Comparison of ENCODE assay signal across 8 cellular contexts in genomic region chr11:112086422-112087191, GRCh38. TPM values are rescaled to one million over a fixed set of nuclear protein-coding genes. Genes with fewer than 3 reads are reported as not detected.
DNase-seq lines count a peak whose midpoint lies in the region; ATAC-seq and TF ChIP-seq lines count a peak whose summit lies in the region.

Gene SDHD, plus strand, starts transcription at chr11:112086873. Its CDS starts 35 bp downstream, at chr11:112086908.
Gene TIMM8B, minus strand, starts transcription at chr11:112086756. Its CDS starts 33 bp downstream, at chr11:112086723.

- peak within 1 kb of the TSS; percentile 100 for H3K4me3 Mint-ChIP-seq in activated naive CD4-positive, alpha-beta T cell treated with anti-CD3 and anti-CD28 coated beads, Interleukin-2, amount 50 U/mL, for 24 hours

- H3K9me3 Mint-ChIP-seq in activated naive CD4-positive, alpha-beta T cell treated with anti-CD3 and anti-CD28 coated beads, Interleukin-2, amount 50 U/mL, for 24 hours, result no peaks in the 10 kb centered on the region

- H3K36me3 Mint-ChIP-seq in activated naive CD4-positive, alpha-beta T cell treated with anti-CD3 and anti-CD28 coated beads, Interleukin-2, amount 50 U/mL, for 24 hours, result peaks cover 48% of the 10 kb centered on the region

- peak within 1 kb of the TSS; percentile 100 for H3K27ac Mint-ChIP-seq in activated naive CD4-positive, alpha-beta T cell treated with anti-CD3 and anti-CD28 coated beads, Interleukin-2, amount 50 U/mL, for 24 hours

- peak; percentile 88 for ATAC-seq in HG02588 (IDR thresholded peaks at IDR 0.05; ENCODE audit: unreplicated experiment)
- peak; percentile 97 for ATAC-seq in SK-N-SH treated with all-trans-retinoic acid at 6 μM for 48 hours

- H3K27me3 Mint-ChIP-seq in activated naive CD4-positive, alpha-beta T cell treated with anti-CD3 and anti-CD28 coated beads, Interleukin-2, amount 50 U/mL, for 24 hours, result no peaks in the 10 kb centered on the region

- H3K4me1 Mint-ChIP-seq in activated naive CD4-positive, alpha-beta T cell treated with anti-CD3 and anti-CD28 coated beads, Interleukin-2, amount 50 U/mL, for 24 hours, result peaks cover 63% of the 10 kb centered on the region

- peak within 1 kb of the TSS; percentile 40 for H3K27ac ChIP-seq in temporal lobe (ENCODE audit: low read depth, low read length)

- peak; percentile 27 for TF ChIP-seq CTCF in GM10248 (IDR thresholded peaks at IDR 0.05; ENCODE audit: control extremely low read depth, extremely low read depth, low read depth, missing control alignments)

- DNase-seq in GM10248 (ENCODE audit: extremely low spot score), result peak; percentile 96
- peak; percentile 98 for DNase-seq in NCI-H1092 (lab: John Stamatoyannopoulos, UW)
- DNase-seq in globus pallidus (ENCODE audit: low spot score), result peak; percentile 97
- DNase-seq in occipital lobe (lab: John Stamatoyannopoulos, UW), result peak; percentile 91

- POLR2A ChIA-PET in GM10248 (lab: Yijun Ruan, JAX), result interaction anchor here (0.5 kb wide), 1 partner anchor 18 kb away, joined by 4 read pairs; no protein-coding TSS in a partner anchor

- CTCF ChIA-PET in GM10248 (lab: Yijun Ruan, JAX), result interaction anchor here (0.9 to 2.1 kb wide), 6 partner anchors 10 to 194 kb away, joined by 3 to 10 read pairs (median 4); no protein-coding TSS in a partner anchor

TF ChIP-seq in SK-N-SH treated with all-trans-retinoic acid at 6 μM for 48 hours, 23 proteins besides CTCF, POLR2A, EP300 and RAD21:
- TF ChIP-seq CREB5 (CRISPR knock-in tag; IDR thresholded peaks at IDR 0.05; ENCODE audit: low read depth) (no peak), ZNF70 (CRISPR knock-in tag; IDR thresholded peaks at IDR 0.05) (no peak)
TF ChIP-seq in SK-N-SH treated with all-trans-retinoic acid at 6 μM for 48 hours: peak in this region for 0.

RNA-seq across cellular contexts. Expression of gene SDHD, which starts in this region (rescaled TPM):
- total RNA-seq in occipital lobe (73.6 TPM), temporal lobe (31.2 TPM)

RNA-seq across cellular contexts. Expression of gene TIMM8B, which starts in this region (rescaled TPM):
- total RNA-seq in occipital lobe, result 57.4 TPM
- 35.4 TPM for total RNA-seq in temporal lobe

Comparison
In these comparisons a context has a peak if more than half of its experiments do, and no peak if none do; other contexts are left out.
1. Peak in every context shown above with its lines: DNase-seq, ATAC-seq and H3K27ac ChIP-seq.